ENCODE assay signal across 29 cellular contexts in genomic region chr10:51366044-51366443, GRCh38.
"Had no signal": no experiment of that assay in that cellular context is flagged by ENCODE, and none has a peak within 500 bp of the region (broad histone marks: within the 10 kb centered on the region; RNA-seq: fewer than 3 reads in every experiment).

No MANE protein-coding gene starts in this region.

- ATAC-seq: sciatic nerve; stimulated activated memory B cell treated with anti-CD40 and anti-IgM and Interleukin-4, amounts not matched to agents 10 μg/mL and 1 μg/mL and 100 μg/mL, for 72 hours; stimulated activated naive CD8-positive, alpha-beta T cell treated with anti-CD3 and anti-CD28 coated beads, Interleukin-15, amount 100 ng/mL, for 72 hours had no signal

- H3K27ac ChIP-seq: brain microvascular endothelial cell, neutrophil had no signal

- H3K4me1 ChIP-seq: esophagus squamous epithelium, tibial nerve had no signal

- H3K4me3 ChIP-seq: lung, tibial nerve had no signal

- H3K27me3 ChIP-seq: brain microvascular endothelial cell, esophagus squamous epithelium, neutrophil, tibial nerve had no signal

- H3K36me3 ChIP-seq: brain microvascular endothelial cell, esophagus squamous epithelium, neutrophil, tibial nerve had no signal

- DNase-seq: activated CD4-positive, alpha-beta T cell treated with anti-CD3 and anti-CD28 coated beads for 4 hours; activated CD4-positive, alpha-beta T cell treated with anti-CD3 and anti-CD28 coated beads, Interleukin-2, amount 50 U/mL, for 48 hours; activated CD4-positive, CD25-positive, alpha-beta regulatory T cell; activated CD8-positive, alpha-beta memory T cell treated with anti-CD3 and anti-CD28 coated beads for 24 hours; activated effector memory CD4-positive, alpha-beta T cell treated with Interleukin-2 at 50 U/mL for 16 hours; activated naive CD4-positive, alpha-beta T cell treated with anti-CD3 and anti-CD28 coated beads for 36 hours; activated naive CD8-positive, alpha-beta T cell treated with anti-CD3 and anti-CD28 coated beads for 36 hours; brain microvascular endothelial cell; caudate nucleus; endodermal cell; esophagus squamous epithelium; glutamatergic neuron; hippocampal formation; immature natural killer cell; kidney; mesendoderm; naive B cell; nephron progenitor cell; small intestine; stimulated activated CD4-positive, alpha-beta T cell treated with anti-CD3 and anti-CD28 coated beads, Interleukin-4, amount 100 ng/mL, for 4 hours; stimulated activated CD8-positive, alpha-beta memory T cell treated with anti-CD3 and anti-CD28 coated beads, Interleukin-4, amount 100 ng/mL, for 48 hours; stimulated activated naive CD8-positive, alpha-beta T cell treated with anti-CD3 and anti-CD28 coated beads, Interleukin-15, amount 100 ng/mL, for 72 hours; substantia nigra; T-helper 1 cell had no signal

- H3K9me3 ChIP-seq: esophagus squamous epithelium, neutrophil, tibial nerve had no signal
